Comparison of ENCODE assay signal across 13 cellular contexts in the genomic region with DNA sequence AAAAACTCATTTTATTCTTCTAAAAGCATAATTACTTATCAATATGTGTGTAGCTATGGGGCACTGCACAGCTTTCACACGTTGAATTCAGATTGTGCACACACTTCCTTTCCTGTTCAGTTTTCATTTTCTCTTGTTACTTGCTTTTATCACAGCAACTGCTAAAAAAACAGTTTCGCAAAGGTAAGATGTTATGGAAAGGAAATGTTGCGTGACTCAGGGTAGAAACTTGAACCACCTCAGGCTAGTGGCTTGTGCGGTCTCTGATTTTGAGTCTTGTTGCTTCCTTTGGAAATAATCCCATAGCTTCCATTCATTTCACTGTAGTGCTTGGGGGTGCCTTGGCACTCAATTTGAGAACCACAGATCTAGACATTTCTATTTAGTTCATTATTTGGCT.
A peak's percentile ranks its signal among the peaks of the same experiment; 100 is the strongest.
DNase-seq lines count a peak whose midpoint lies in the region; ATAC-seq, FAIRE-seq and TF ChIP-seq lines count a peak whose summit lies in the region.
"Had no signal": no experiment of that assay in that cellular context is flagged by ENCODE, and none has a peak within 500 bp of the region (broad histone marks: within the 10 kb centered on the region; RNA-seq: fewer than 3 reads in every experiment).

No MANE protein-coding gene starts in this region.

- H3K27ac ChIP-seq in astrocyte (ENCODE audit: low read depth, low read length) = peak overlapping the region; percentile 76
- peak overlapping the region; percentile 88 for H3K27ac ChIP-seq in substantia nigra (ENCODE audit: low read depth, low read length, poor library complexity, severe bottlenecking)

- peak overlapping the region; percentile 10 for H3K27ac Mint-ChIP-seq in astrocyte (ENCODE audit: unreplicated experiment)
- H3K27ac Mint-ChIP-seq: stimulated activated memory B cell treated with anti-CD40 and anti-IgM and Interleukin-4, amounts not matched to agents 10 μg/mL and 1 μg/mL and 100 μg/mL, for 72 hours; T-helper 17 cell had no signal

- peak; percentile 68 for ATAC-seq in HG03175 (IDR thresholded peaks at IDR 0.05; ENCODE audit: unreplicated experiment)
- ATAC-seq: right cardiac atrium; stimulated activated memory B cell treated with anti-CD40 and anti-IgM and Interleukin-4, amounts not matched to agents 10 μg/mL and 1 μg/mL and 100 μg/mL, for 72 hours; T-helper 17 cell had no signal

- H3K4me2 ChIP-seq in astrocyte (ENCODE audit: low read length) = peak overlapping the region; percentile 62

- no peaks in the 10 kb centered on the region for H3K9me3 ChIP-seq in astrocyte (ENCODE audit: insufficient read depth, low read depth, low read length)
- H3K9me3 ChIP-seq: BE2C had no signal

- H3K4me1 Mint-ChIP-seq in astrocyte (ENCODE audit: low read depth, unreplicated experiment) = peaks cover 50% of the 10 kb centered on the region
- H3K4me1 Mint-ChIP-seq: stimulated activated memory B cell treated with anti-CD40 and anti-IgM and Interleukin-4, amounts not matched to agents 10 μg/mL and 1 μg/mL and 100 μg/mL, for 72 hours; T-helper 17 cell had no signal

- H3K4me3 ChIP-seq in astrocyte (ENCODE audit: insufficient read depth, low read depth, low read length) = no peak overlapping the region

- FAIRE-seq in astrocyte (lab: Jason Lieb, UNC) = peak; percentile 26

- H3K79me2 ChIP-seq in astrocyte (ENCODE audit: insufficient read depth, low read length) = peaks cover 29% of the 10 kb centered on the region

- no peaks in the 10 kb centered on the region for H4K20me1 ChIP-seq in astrocyte (ENCODE audit: insufficient read depth, low read length)

- H3K27me3 ChIP-seq in astrocyte (ENCODE audit: insufficient read depth, low read length) = no peaks in the 10 kb centered on the region
- H3K27me3 ChIP-seq: BE2C had no signal

- no peak overlapping the region for H2AFZ ChIP-seq in astrocyte (ENCODE audit: low read depth, low read length)

- no peak overlapping the region for H3K4me3 Mint-ChIP-seq in astrocyte (ENCODE audit: unreplicated experiment)
- H3K4me3 Mint-ChIP-seq: stimulated activated memory B cell treated with anti-CD40 and anti-IgM and Interleukin-4, amounts not matched to agents 10 μg/mL and 1 μg/mL and 100 μg/mL, for 72 hours; T-helper 17 cell had no signal

- DNase-seq in stimulated activated CD4-positive, alpha-beta T cell treated with anti-CD3 and anti-CD28 coated beads, Interleukin-15, amount 100 ng/mL, for 24 hours = peak; percentile 8
- no peak for DNase-seq in stimulated activated CD4-positive, alpha-beta T cell treated with anti-CD3 and anti-CD28 coated beads, Interleukin-2, amount 100 ng/mL, for 48 hours
- DNase-seq in astrocyte (ENCODE audit: low read depth) (peak; percentile 92), substantia nigra (lab: John Stamatoyannopoulos, UW) (no peak), NCI-H1436 treated with DMSO at 0.1 percent for 48 hours (lab: John Stamatoyannopoulos, UW) (no peak), mesenteric fat pad (ENCODE audit: low spot score) (no peak), NCI-H345 (lab: John Stamatoyannopoulos, UW) (no peak)
- DNase-seq: aorta, BE2C, right cardiac atrium, T-helper 17 cell had no signal

- peaks cover 49% of the 10 kb centered on the region for H3K4me1 ChIP-seq in astrocyte (ENCODE audit: insufficient read depth, low read length)
- H3K4me1 ChIP-seq: BE2C had no signal

- TF ChIP-seq CTCF in astrocyte (IDR thresholded peaks at IDR 0.05; ENCODE audit: insufficient read depth, low read depth, low read length) = no peak

- H3K36me3 ChIP-seq in astrocyte (ENCODE audit: insufficient read depth, low read length) = no peaks in the 10 kb centered on the region
- H3K36me3 ChIP-seq: BE2C had no signal

- H3K9me3 Mint-ChIP-seq in astrocyte (ENCODE audit: unreplicated experiment) = no peaks in the 10 kb centered on the region

- H3K27me3 Mint-ChIP-seq in astrocyte (ENCODE audit: low read depth, unreplicated experiment) = no peaks in the 10 kb centered on the region
- H3K27me3 Mint-ChIP-seq: stimulated activated memory B cell treated with anti-CD40 and anti-IgM and Interleukin-4, amounts not matched to agents 10 μg/mL and 1 μg/mL and 100 μg/mL, for 72 hours had no signal

- H3K36me3 Mint-ChIP-seq in astrocyte (ENCODE audit: low read depth, unreplicated experiment) = peaks cover 4% of the 10 kb centered on the region
- H3K36me3 Mint-ChIP-seq: stimulated activated memory B cell treated with anti-CD40 and anti-IgM and Interleukin-4, amounts not matched to agents 10 μg/mL and 1 μg/mL and 100 μg/mL, for 72 hours had no signal

- no peak overlapping the region for H3K9ac ChIP-seq in astrocyte (ENCODE audit: low read length)

Comparison
In these comparisons a context has a peak if more than half of its experiments do, and no peak if none do; other contexts are left out.
1. DNase-seq: peak in stimulated activated CD4-positive, alpha-beta T cell treated with anti-CD3 and anti-CD28 coated beads, Interleukin-15, amount 100 ng/mL, for 24 hours (single experiment) and astrocyte (single experiment); none in stimulated activated CD4-positive, alpha-beta T cell treated with anti-CD3 and anti-CD28 coated beads, Interleukin-2, amount 100 ng/mL, for 48 hours (0 of 2), substantia nigra (0 of 49), NCI-H1436 treated with DMSO at 0.1 percent for 48 hours (single experiment), mesenteric fat pad (single experiment) and NCI-H345 (single experiment).